In the genomic region with DNA sequence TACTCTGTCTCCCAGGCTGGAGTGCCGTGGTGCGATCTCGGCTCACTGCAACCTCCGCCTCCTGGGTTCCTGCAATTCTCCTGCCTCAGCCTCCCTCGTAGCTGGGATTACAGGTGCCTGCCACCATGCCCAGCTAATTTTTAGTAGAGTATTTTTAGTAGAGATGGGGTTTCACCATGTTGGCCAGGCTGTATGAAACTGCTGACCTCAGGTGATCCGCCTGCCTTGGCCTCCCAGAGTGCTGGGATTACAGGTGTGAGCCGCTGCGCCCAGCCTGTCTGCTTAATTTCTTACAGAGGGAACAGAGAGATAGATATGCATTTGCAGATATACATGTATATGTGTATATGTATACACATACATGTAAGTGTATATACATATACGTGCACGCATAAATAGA, we compare ENCODE assay signal across 7 cellular contexts. TPM values are rescaled to one million over a fixed set of nuclear protein-coding genes. Genes with fewer than 3 reads are reported as not detected.
A peak's percentile ranks its signal among the peaks of the same experiment; 100 is the strongest.
DNase-seq lines count a peak whose midpoint lies in the region; ATAC-seq and TF ChIP-seq lines count a peak whose summit lies in the region.
"Not testable (repeated sequence)": the region's sequence is repeated elsewhere in the genome, so short reads cannot be mapped to it uniquely, and the experiment has no call there.

No MANE protein-coding gene starts in this region.

- not testable (repeated sequence) for H3K4me1 ChIP-seq in PC-9 (replicated peaks; ENCODE audit: insufficient read depth); trophoblast cell (ENCODE audit: control insufficient read depth in 1 of 2, insufficient read depth in 2 of 2, low read length in 2 of 2)

- not testable (repeated sequence) for H3K27me3 Mint-ChIP-seq in activated CD4-positive, alpha-beta T cell treated with anti-CD3 and anti-CD28 coated beads, Interleukin-2, amount 10 ng/mL, durations not matched to agents 24 days and 14 days; activated naive CD8-positive, alpha-beta T cell treated with anti-CD3 and anti-CD28 coated beads for 36 hours; naive B cell

- not testable (repeated sequence) for TF ChIP-seq CTCF in C4-2B (conservative IDR thresholded peaks at IDR 0.05); HFF-Myc (IDR thresholded peaks at IDR 0.05; ENCODE audit: low read depth, low read length, missing control alignments); PC-9 (conservative IDR thresholded peaks at IDR 0.05)

- H3K27ac ChIP-seq in C4-2B: peak overlapping the region; percentile 30; the same call in 1 of the 2 replicates
- H3K27ac ChIP-seq in PC-9; trophoblast cell (ENCODE audit: low read depth, low read length): not testable (repeated sequence)

- H3K14ac ChIP-seq in trophoblast cell (ENCODE audit: low read length): not testable (repeated sequence)

- DNase-seq in HFF-Myc (ENCODE audit: extremely low read depth, low read depth); PC-9; activated CD4-positive, alpha-beta T cell treated with anti-CD3 and anti-CD28 coated beads, Interleukin-2, amount 10 ng/mL, durations not matched to agents 24 days and 14 days; activated naive CD8-positive, alpha-beta T cell treated with anti-CD3 and anti-CD28 coated beads for 36 hours; naive B cell; trophoblast cell: not testable (repeated sequence)

- not testable (repeated sequence) for H4K12ac ChIP-seq in trophoblast cell (ENCODE audit: low read depth, low read length)

- H4K91ac ChIP-seq in trophoblast cell (ENCODE audit: low read depth, low read length): not testable (repeated sequence)

- peaks cover 64% of the 10 kb centered on the region for H3K79me2 ChIP-seq in PC-9 (ENCODE audit: low read depth)
- H3K79me2 ChIP-seq in trophoblast cell (ENCODE audit: control insufficient read depth, insufficient read depth, low read length, poor library complexity): not testable (repeated sequence)

- WGBS in trophoblast cell (ENCODE audit: extremely low coverage, insufficient coverage, insufficient read length): no CpG with 5 or more reads among the region's 10 CpGs

- POLR2A ChIA-PET in PC-9 (lab: Charles Lee; ENCODE audit: unreplicated experiment): not testable (repeated sequence)

- H2AK5ac ChIP-seq in trophoblast cell (ENCODE audit: low read length): not testable (repeated sequence)

- ATAC-seq in naive B cell (ENCODE audit: low read depth in 2 of 2): not testable (repeated sequence)

- H3K18ac ChIP-seq in trophoblast cell (ENCODE audit: low read length): not testable (repeated sequence)

- H3K9me2 ChIP-seq in PC-9 (ENCODE audit: insufficient read depth): not testable (repeated sequence)

- H3K23ac ChIP-seq in trophoblast cell (ENCODE audit: low read length): not testable (repeated sequence)

- not testable (repeated sequence) for H2AFZ ChIP-seq in PC-9; trophoblast cell (ENCODE audit: insufficient read depth, low read length, poor library complexity)

- peak overlapping the region; percentile 94; the same call in 1 of the 2 replicates for H3K4me3 ChIP-seq in HFF-Myc (replicated peaks; ENCODE audit: low read depth, low read length)
- H3K4me3 ChIP-seq in PC-9; trophoblast cell (ENCODE audit: low read depth, low read length): not testable (repeated sequence)

- not testable (repeated sequence) for H3K79me1 ChIP-seq in trophoblast cell (ENCODE audit: low read length)

- not testable (repeated sequence) for BruUV-seq in PC-9 (replicated peaks; lab: Mats Ljungman, UMichigan)

- not testable (repeated sequence) for H3K9ac ChIP-seq in trophoblast cell (ENCODE audit: low read length)

- peak overlapping the region; percentile 7 for H3K27ac Mint-ChIP-seq in activated CD4-positive, alpha-beta T cell treated with anti-CD3 and anti-CD28 coated beads, Interleukin-2, amount 10 ng/mL, durations not matched to agents 24 days and 14 days
- not testable (repeated sequence) for H3K27ac Mint-ChIP-seq in activated naive CD8-positive, alpha-beta T cell treated with anti-CD3 and anti-CD28 coated beads for 36 hours
- peak overlapping the region in 1 of 6 donors; percentile 21 for H3K27ac Mint-ChIP-seq in naive B cell

- H2BK120ac ChIP-seq in trophoblast cell (ENCODE audit: insufficient read depth, low read length, poor library complexity): not testable (repeated sequence)

- intact Hi-C loops in PC-9 (cut with micrococcal nuclease; ENCODE audit: unreplicated experiment); activated CD4-positive, alpha-beta T cell treated with anti-CD3 and anti-CD28 coated beads, Interleukin-2, amount 10 ng/mL, durations not matched to agents 24 days and 14 days (cut with micrococcal nuclease): not testable (repeated sequence)

- peaks cover 54% of the 10 kb centered on the region for H3K4me1 Mint-ChIP-seq in activated CD4-positive, alpha-beta T cell treated with anti-CD3 and anti-CD28 coated beads, Interleukin-2, amount 10 ng/mL, durations not matched to agents 24 days and 14 days
- H3K4me1 Mint-ChIP-seq in activated naive CD8-positive, alpha-beta T cell treated with anti-CD3 and anti-CD28 coated beads for 36 hours: peaks cover 60% of the 10 kb centered on the region
- peaks cover 47 to 61% (median 59%) of the 10 kb centered on the region in 3 donors for H3K4me1 Mint-ChIP-seq in naive B cell

- not testable (repeated sequence) for H3K27me3 ChIP-seq in PC-9 (ENCODE audit: insufficient read depth, low read depth); trophoblast cell (ENCODE audit: insufficient read depth, low read length)

- peak overlapping the region; percentile 58 for H3K4ac ChIP-seq in trophoblast cell (ENCODE audit: low read depth, low read length)

- H3F3A ChIP-seq in PC-9 (ENCODE audit: insufficient read depth, low read depth): not testable (repeated sequence)

- H3K9me3 Mint-ChIP-seq in activated CD4-positive, alpha-beta T cell treated with anti-CD3 and anti-CD28 coated beads, Interleukin-2, amount 10 ng/mL, durations not matched to agents 24 days and 14 days; activated naive CD8-positive, alpha-beta T cell treated with anti-CD3 and anti-CD28 coated beads for 36 hours; naive B cell: not testable (repeated sequence)

- peak overlapping the region; percentile 36 for H3K4me3 Mint-ChIP-seq in activated CD4-positive, alpha-beta T cell treated with anti-CD3 and anti-CD28 coated beads, Interleukin-2, amount 10 ng/mL, durations not matched to agents 24 days and 14 days
- peak overlapping the region; percentile 96 for H3K4me3 Mint-ChIP-seq in activated naive CD8-positive, alpha-beta T cell treated with anti-CD3 and anti-CD28 coated beads for 36 hours
- peak overlapping the region in 5 of 8 donors; percentile 29 to 97 (median 58) for H3K4me3 Mint-ChIP-seq in naive B cell

- CTCF ChIA-PET in PC-9 (lab: Charles Lee): interaction anchor here (0.6 kb wide), 1 partner anchor 20 kb away, joined by 3 read pairs; no protein-coding TSS in a partner anchor

- H4K8ac ChIP-seq in trophoblast cell (ENCODE audit: low read depth, low read length): not testable (repeated sequence)

- peaks cover 24% of the 10 kb centered on the region for H4K20me1 ChIP-seq in PC-9 (ENCODE audit: insufficient read depth)

- not testable (repeated sequence) for H2BK12ac ChIP-seq in trophoblast cell (ENCODE audit: low read length)

- H3K36me3 ChIP-seq in PC-9 (ENCODE audit: low read depth); trophoblast cell (ENCODE audit: control insufficient read depth in 1 of 2, insufficient read depth in 2 of 2, low read length in 2 of 2): not testable (repeated sequence)

- H2BK5ac ChIP-seq in trophoblast cell (ENCODE audit: low read depth, low read length, poor library complexity): not testable (repeated sequence)

- peak overlapping the region; percentile 80 for H3K4me2 ChIP-seq in PC-9
- H3K4me2 ChIP-seq in trophoblast cell (ENCODE audit: low read length): not testable (repeated sequence)

- not testable (repeated sequence) for H3K9me3 ChIP-seq in PC-9 (ENCODE audit: insufficient read depth, low read depth); trophoblast cell (ENCODE audit: insufficient read depth, low read depth, low read length)

- H3K36me3 Mint-ChIP-seq in activated CD4-positive, alpha-beta T cell treated with anti-CD3 and anti-CD28 coated beads, Interleukin-2, amount 10 ng/mL, durations not matched to agents 24 days and 14 days (ENCODE audit: low read depth): peaks cover 19% of the 10 kb centered on the region
- peaks cover 32% of the 10 kb centered on the region for H3K36me3 Mint-ChIP-seq in activated naive CD8-positive, alpha-beta T cell treated with anti-CD3 and anti-CD28 coated beads for 36 hours
- not testable (repeated sequence) for H3K36me3 Mint-ChIP-seq in naive B cell

RNA-seq across cellular contexts. Expression of a gene that starts 2.4 kb away (rescaled TPM):
- total RNA-seq in PC-9 (2021): 8.5 and 9.5 TPM in 2 replicates
- 44.1 and 44.6 TPM in 2 replicates for total RNA-seq in activated CD4-positive, alpha-beta T cell treated with anti-CD3 and anti-CD28 coated beads, Interleukin-2, amount 10 ng/mL, durations not matched to agents 24 days and 14 days
- 10 to 100 TPM; 37.9 to 38.6 TPM for total RNA-seq in activated naive CD8-positive, alpha-beta T cell treated with anti-CD3 and anti-CD28 coated beads for 36 hours
- polyA plus RNA-seq in naive B cell (ENCODE audit: low read depth in 6 of 6): 10 to 100 TPM; 27.1 to 34.3 (median 29.8) TPM
- polyA plus RNA-seq in trophoblast cell (2013): 25.3 and 26.8 TPM in 2 replicates

RNA-seq across cellular contexts. Expression of a gene that starts 54.1 kb away (rescaled TPM):
- total RNA-seq in PC-9 (2021): 34.0 and 36.2 TPM in 2 replicates
- total RNA-seq in activated CD4-positive, alpha-beta T cell treated with anti-CD3 and anti-CD28 coated beads, Interleukin-2, amount 10 ng/mL, durations not matched to agents 24 days and 14 days: 22.9 and 27.3 TPM in 2 replicates
- total RNA-seq in activated naive CD8-positive, alpha-beta T cell treated with anti-CD3 and anti-CD28 coated beads for 36 hours: 10 to 100 TPM; 32.2 to 33.3 TPM
- 10 to 100 TPM; 22.9 to 31.6 (median 27.2) TPM for polyA plus RNA-seq in naive B cell (ENCODE audit: low read depth in 6 of 6)
- 32.9 and 34.0 TPM in 2 replicates for polyA plus RNA-seq in trophoblast cell (2013)

Comparison
In these comparisons a context has a peak if more than half of its experiments do, and no peak if none do; other contexts are left out.
1. H3K4me3 Mint-ChIP-seq: peak in every context shown above with its lines; median percentile 96 in activated naive CD8-positive, alpha-beta T cell treated with anti-CD3 and anti-CD28 coated beads for 36 hours; 58 in naive B cell; 36 in activated CD4-positive, alpha-beta T cell treated with anti-CD3 and anti-CD28 coated beads, Interleukin-2, amount 10 ng/mL, durations not matched to agents 24 days and 14 days.